In genomic region chr2:70671059-70671685, GRCh38 we compare ENCODE assay signal across 29 cellular contexts.
DNase-seq lines count a peak whose midpoint lies in the region; ATAC-seq and TF ChIP-seq lines count a peak whose summit lies in the region.
"Had no signal": no experiment of that assay in that cellular context is flagged by ENCODE, and none has a peak within 500 bp of the region (broad histone marks: within the 10 kb centered on the region; RNA-seq: fewer than 3 reads in every experiment).

No MANE protein-coding gene starts in this region.

- RAD21 ChIA-PET in HCT116 (lab: Charles Lee; ENCODE audit: low non-redundant PET in 1 of 2, low total read pairs in 2 of 2, uncharacterized antibody in 2 of 2, unreplicated experiment in 2 of 2), result no interaction called here

- no peaks in the 10 kb centered on the region for H3K79me2 ChIP-seq in HCT116 (ENCODE audit: insufficient read depth, low read length)

- no peak for TF ChIP-seq POLR2A in HCT116 (IDR thresholded peaks at IDR 0.05; ENCODE audit: borderline replicate concordance, extremely low read depth, insufficient read depth, insufficient read length)

- no peak overlapping the region for H3K4me3 ChIP-seq in HCT116 (replicated peaks in 1 of 2; ENCODE audit: low read depth in 1 of 2, low read length in 2 of 2)
- no peak overlapping the region for H3K4me3 ChIP-seq in astrocyte of the spinal cord (ENCODE audit: low read depth, low read length)
- H3K4me3 ChIP-seq: heart left ventricle, lower lobe of right lung, right atrium auricular region had no signal

- no peak overlapping the region for H3K27ac ChIP-seq in HCT116 (ENCODE audit: low read depth, low read length)
- H3K27ac ChIP-seq: epithelial cell of prostate, heart left ventricle, lower lobe of right lung, right atrium auricular region had no signal

- peak; percentile 62 for ATAC-seq in HCT116
- ATAC-seq in GM19035 (IDR thresholded peaks at IDR 0.05; ENCODE audit: unreplicated experiment), result no peak
- no peak for ATAC-seq in HG03378 (IDR thresholded peaks at IDR 0.05; ENCODE audit: unreplicated experiment)
- no peak for ATAC-seq in HG03196 (IDR thresholded peaks at IDR 0.05; ENCODE audit: unreplicated experiment)
- ATAC-seq: activated CD4-positive, alpha-beta T cell treated with anti-CD3 and anti-CD28 coated beads for 36 hours; activated naive CD8-positive, alpha-beta T cell treated with anti-CD3 and anti-CD28 coated beads, Interleukin-2, amount 50 U/mL, for 24 hours; activated T-cell treated with anti-CD3 and anti-CD28 coated beads, Interleukin-2, amount 50 U/mL, for 4 hours; heart left ventricle; lower lobe of right lung; Right ventricle myocardium inferior; SK-N-SH treated with all-trans-retinoic acid at 6 μM for 48 hours; stimulated activated memory B cell treated with anti-CD40 and anti-IgM and Interleukin-4, amounts not matched to agents 10 μg/mL and 1 μg/mL and 100 μg/mL, for 72 hours had no signal

- TF ChIP-seq CTCF in CD14-positive monocyte (IDR thresholded peaks at IDR 0.05) (no peak), HCT116 (IDR thresholded peaks at IDR 0.05 in 2 of 3, conservative IDR thresholded peaks at IDR 0.05 in 1 of 3; ENCODE audit: borderline replicate concordance in 1 of 3, insufficient read depth in 1 of 3, low read depth in 2 of 3, low read length in 2 of 3) (peak in 1 of 3 experiments; percentile 8; a peak in 1 of 6 replicates), astrocyte of the spinal cord (IDR thresholded peaks at IDR 0.05; ENCODE audit: low read depth, low read length) (no peak)

- POLR2A ChIA-PET in HCT116 (lab: Charles Lee), result no interaction called here

- H3K27ac Mint-ChIP-seq in CD14-positive monocyte, result no peak overlapping the region
- H3K27ac Mint-ChIP-seq: activated CD4-positive, alpha-beta T cell treated with anti-CD3 and anti-CD28 coated beads for 36 hours; activated naive CD8-positive, alpha-beta T cell treated with anti-CD3 and anti-CD28 coated beads, Interleukin-2, amount 50 U/mL, for 24 hours; CD4-positive, CD25-positive, alpha-beta regulatory T cell; nephron progenitor cell; stimulated activated memory B cell treated with anti-CD40 and anti-IgM and Interleukin-4, amounts not matched to agents 10 μg/mL and 1 μg/mL and 100 μg/mL, for 72 hours; type B pancreatic cell had no signal

- no peaks in the 10 kb centered on the region for H3K36me3 Mint-ChIP-seq in CD14-positive monocyte
- H3K36me3 Mint-ChIP-seq: CD4-positive, CD25-positive, alpha-beta regulatory T cell; type B pancreatic cell had no signal

- in situ Hi-C loops in astrocyte of the spinal cord (cut with HindIII; ENCODE audit: low sequenced_read_pairs), result no loop called here

- H3K27me3 Mint-ChIP-seq in CD14-positive monocyte (ENCODE audit: low read depth in 3 of 3), result peaks cover 0 to 3% (median 3%) of the 10 kb centered on the region in 3 donors
- H3K27me3 Mint-ChIP-seq: activated CD4-positive, alpha-beta T cell treated with anti-CD3 and anti-CD28 coated beads for 36 hours; activated naive CD8-positive, alpha-beta T cell treated with anti-CD3 and anti-CD28 coated beads, Interleukin-2, amount 50 U/mL, for 24 hours; brain; stimulated activated memory B cell treated with anti-CD40 and anti-IgM and Interleukin-4, amounts not matched to agents 10 μg/mL and 1 μg/mL and 100 μg/mL, for 72 hours had no signal

- CTCF ChIA-PET in HCT116 (lab: Charles Lee), result interaction anchor here (1.5 to 1.9 kb wide), 2 partner anchors 8 to 16 kb away, joined by 4 to 6 read pairs; no protein-coding TSS in a partner anchor

- H3K9ac ChIP-seq in HCT116 (ENCODE audit: low read length), result no peak overlapping the region

- peak overlapping the region; percentile 11; the same call in 1 of the 2 replicates for H3K4me2 ChIP-seq in HCT116 (ENCODE audit: low read length)

- no peak for TF ChIP-seq RAD21 in HCT116 (IDR thresholded peaks at IDR 0.05; ENCODE audit: low read depth)

- DNase-seq in CD14-positive monocyte (ENCODE audit: low spot score) (peak; percentile 34), HCT116 (ENCODE audit: low read depth, low spot score) (no peak), astrocyte of the spinal cord (ENCODE audit: low read depth, low spot score) (peak; percentile 13), renal cortical epithelial cell (ENCODE audit: low read depth) (peak; percentile 2)
- DNase-seq: activated CD4-positive, alpha-beta T cell treated with anti-CD3 and anti-CD28 coated beads for 36 hours; activated naive CD8-positive, alpha-beta T cell treated with anti-CD3 and anti-CD28 coated beads, Interleukin-2, amount 50 U/mL, for 24 hours; activated T-cell treated with anti-CD3 and anti-CD28 coated beads, Interleukin-2, amount 50 U/mL, for 4 hours; CD4-positive, CD25-positive, alpha-beta regulatory T cell; DND-41; heart left ventricle; Kasumi-1; lower lobe of right lung; MV-4-11; NCI-H446 treated with DMSO at 0.1 percent for 48 hours; nephron progenitor cell; stimulated activated CD4-positive, alpha-beta T cell treated with anti-CD3 and anti-CD28 coated beads, Interleukin-12 subunit alpha, Interleukin-12 subunit beta, amount 100 ng/mL, for 4 hours; stimulated activated CD4-positive, alpha-beta T cell treated with anti-CD3 and anti-CD28 coated beads, Interleukin-4, amount 100 ng/mL, for 1 hour; substantia nigra; T-helper 2 cell had no signal

- BruUV-seq in HCT116 (replicated peaks; lab: Mats Ljungman, UMichigan), result no TSS peak

- H4K20me1 ChIP-seq in HCT116 (ENCODE audit: insufficient read depth), result no peaks in the 10 kb centered on the region

- H3K4me1 Mint-ChIP-seq in CD14-positive monocyte, result peaks cover 4% of the 10 kb centered on the region
- H3K4me1 Mint-ChIP-seq: activated CD4-positive, alpha-beta T cell treated with anti-CD3 and anti-CD28 coated beads for 36 hours; activated naive CD8-positive, alpha-beta T cell treated with anti-CD3 and anti-CD28 coated beads, Interleukin-2, amount 50 U/mL, for 24 hours; brain; stimulated activated memory B cell treated with anti-CD40 and anti-IgM and Interleukin-4, amounts not matched to agents 10 μg/mL and 1 μg/mL and 100 μg/mL, for 72 hours had no signal

- intact Hi-C loops in CD14-positive monocyte (cut with micrococcal nuclease) (no loop called here), HCT116 (cut with micrococcal nuclease) (no loop called here)

- H3K4me1 ChIP-seq in HCT116 (ENCODE audit: control insufficient read depth in 1 of 2, insufficient read depth in 2 of 2, low read length in 2 of 2), result peaks cover 4 to 10% of the 10 kb centered on the region in 2 experiments; a peak in 2 of 4 replicates
- H3K4me1 ChIP-seq: heart left ventricle, lower lobe of right lung, right atrium auricular region had no signal

- no peaks in the 10 kb centered on the region for H3K9me3 ChIP-seq in HCT116 (ENCODE audit: control insufficient read depth in 1 of 2, insufficient read depth in 1 of 2, low read depth in 1 of 2, low read length in 2 of 2)
- H3K9me3 ChIP-seq: heart left ventricle, lower lobe of right lung, right atrium auricular region had no signal

- H3K4me3 Mint-ChIP-seq in CD14-positive monocyte, result no peak overlapping the region
- H3K4me3 Mint-ChIP-seq: activated CD4-positive, alpha-beta T cell treated with anti-CD3 and anti-CD28 coated beads for 36 hours; activated naive CD8-positive, alpha-beta T cell treated with anti-CD3 and anti-CD28 coated beads, Interleukin-2, amount 50 U/mL, for 24 hours; activated T-cell treated with anti-CD3 and anti-CD28 coated beads, Interleukin-2, amount 50 U/mL, for 4 hours; brain; CD4-positive, CD25-positive, alpha-beta regulatory T cell; nephron progenitor cell; stimulated activated memory B cell treated with anti-CD40 and anti-IgM and Interleukin-4, amounts not matched to agents 10 μg/mL and 1 μg/mL and 100 μg/mL, for 72 hours; type B pancreatic cell had no signal

- no peak overlapping the region for H2AFZ ChIP-seq in HCT116 (ENCODE audit: low read depth, low read length, poor library complexity, severe bottlenecking)

- no peaks in the 10 kb centered on the region for H3K36me3 ChIP-seq in HCT116 (ENCODE audit: control insufficient read depth in 1 of 2, insufficient read depth in 2 of 2, low read length in 2 of 2)
- H3K36me3 ChIP-seq: heart left ventricle, lower lobe of right lung, right atrium auricular region had no signal

- H3K9me3 Mint-ChIP-seq in CD14-positive monocyte, result peaks cover 0 to 4% (median 0%) of the 10 kb centered on the region in 7 donors
- H3K9me3 Mint-ChIP-seq: activated naive CD8-positive, alpha-beta T cell treated with anti-CD3 and anti-CD28 coated beads, Interleukin-2, amount 50 U/mL, for 24 hours; activated T-cell treated with anti-CD3 and anti-CD28 coated beads, Interleukin-2, amount 50 U/mL, for 4 hours; brain; nephron progenitor cell; stimulated activated memory B cell treated with anti-CD40 and anti-IgM and Interleukin-4, amounts not matched to agents 10 μg/mL and 1 μg/mL and 100 μg/mL, for 72 hours; type B pancreatic cell had no signal

- H3K9me2 ChIP-seq in HCT116 (ENCODE audit: insufficient read depth), result no peaks in the 10 kb centered on the region

- H3K27me3 ChIP-seq in HCT116 (ENCODE audit: insufficient read depth, low read length), result no peaks in the 10 kb centered on the region
- H3K27me3 ChIP-seq: heart left ventricle, right atrium auricular region had no signal

TF ChIP-seq in HCT116, 20 proteins besides CTCF, POLR2A, EP300 and RAD21 (continues in another document):
- TF ChIP-seq FOSL1 (IDR thresholded peaks at IDR 0.05; ENCODE audit: low read depth) (no peak), MAX (IDR thresholded peaks at IDR 0.05) (no peak)
